Comparison of ENCODE assay signal across 1 cellular context in genomic region chr22:19720150-19720827, GRCh38.
TF ChIP-seq lines count a peak whose summit lies in the region.

No MANE protein-coding gene starts in this region.

TF ChIP-seq in HepG2, 621 proteins besides CTCF, POLR2A, EP300 and RAD21:
- TF ChIP-seq HOXA7 (CRISPR knock-in tag; IDR thresholded peaks at IDR 0.05) (no peak), MTA3 (CRISPR knock-in tag; IDR thresholded peaks at IDR 0.05) (no peak), MAX (IDR thresholded peaks at IDR 0.05) (no peak), ZMYM2 (CRISPR knock-in tag; IDR thresholded peaks at IDR 0.05) (no peak), FOSL1 (CRISPR knock-in tag; IDR thresholded peaks at IDR 0.05; ENCODE audit: borderline replicate concordance) (no peak), KLF12 (CRISPR knock-in tag; IDR thresholded peaks at IDR 0.05; ENCODE audit: borderline replicate concordance) (no peak), ZKSCAN8 (CRISPR knock-in tag; IDR thresholded peaks at IDR 0.05; ENCODE audit: borderline replicate concordance) (no peak), ZBTB44 (CRISPR knock-in tag; IDR thresholded peaks at IDR 0.05) (no peak), ZNF232 (CRISPR knock-in tag; IDR thresholded peaks at IDR 0.05; ENCODE audit: borderline replicate concordance) (no peak), SAFB2 (CRISPR knock-in tag; IDR thresholded peaks at IDR 0.05; ENCODE audit: borderline replicate concordance, low read depth) (no peak), NBN (conservative IDR thresholded peaks at IDR 0.05) (no peak), ZNF407 (CRISPR knock-in tag; IDR thresholded peaks at IDR 0.05; ENCODE audit: not compliant biosample characterization) (no peak), ZNF639 (CRISPR knock-in tag; conservative IDR thresholded peaks at IDR 0.05) (no peak), ZSCAN25 (CRISPR knock-in tag; IDR thresholded peaks at IDR 0.05) (no peak)
